11 cellular contexts compared by ENCODE assay signal in genomic region chr16:87581867-87582220, GRCh38. TPM values are rescaled to one million over a fixed set of nuclear protein-coding genes. Genes with fewer than 3 reads are reported as not detected.
DNase-seq lines count a peak whose midpoint lies in the region; ATAC-seq, FAIRE-seq and TF ChIP-seq lines count a peak whose summit lies in the region.
"Had no signal": no experiment of that assay in that cellular context is flagged by ENCODE, and none has a peak within 500 bp of the region (broad histone marks: within the 10 kb centered on the region; RNA-seq: fewer than 3 reads in every experiment).

No MANE protein-coding gene starts in this region.

- H3K79me2 ChIP-seq in SK-N-SH (ENCODE audit: insufficient read depth) = no peaks in the 10 kb centered on the region

- no peaks in the 10 kb centered on the region for H4K20me1 ChIP-seq in SK-N-SH (ENCODE audit: insufficient read depth)

- 5% methylated on average over 5 of the region's 5 CpGs for WGBS in SK-N-SH (ENCODE audit: low lambda C conversion rate)
- 39 to 52% methylated on average over 5 of the region's 5 CpGs for WGBS in pancreas, 2 donors

- peaks cover 0 to 1% of the 10 kb centered on the region in 2 donors for H3K36me3 Mint-ChIP-seq in stimulated activated naive B cell treated with anti-CD40 and anti-IgM and Interleukin-4, amounts not matched to agents 10 μg/mL and 1 μg/mL and 100 μg/mL, for 72 hours

- ATAC-seq in pancreas (peak; percentile 72 to 89 (median 84)), GM18909 (IDR thresholded peaks at IDR 0.05; ENCODE audit: poor library complexity, unreplicated experiment) (no peak)
- no peak for ATAC-seq in stimulated activated naive B cell treated with anti-CD40 and anti-IgM and Interleukin-4, amounts not matched to agents 10 μg/mL and 1 μg/mL and 100 μg/mL, for 72 hours (replicated peaks)

- peaks cover 24% of the 10 kb centered on the region for H3F3A ChIP-seq in SK-N-SH (replicated peaks; ENCODE audit: insufficient read depth)

- no peak for FAIRE-seq in pancreas (lab: Jason Lieb, UNC)
- no peak for FAIRE-seq in D721Med (lab: Jason Lieb, UNC)

- no peak for TF ChIP-seq RAD21 in SK-N-SH (IDR thresholded peaks at IDR 0.05; ENCODE audit: low read length)

- POLR2A ChIA-PET in SK-N-SH (lab: Yijun Ruan, JAX) = interaction anchor here (0.6 kb wide), 2 partner anchors 10 to 195 kb away, joined by 3 to 6 read pairs; no protein-coding TSS in a partner anchor

- no peaks in the 10 kb centered on the region for H3K9me2 ChIP-seq in SK-N-SH

- TF ChIP-seq EP300 in SK-N-SH (IDR thresholded peaks at IDR 0.05; ENCODE audit: borderline replicate concordance in 1 of 2, low read depth in 1 of 2, low read length in 1 of 2) = peak in 1 of 2 experiments; percentile 75; a peak in 1 of 4 replicates

- H2AFZ ChIP-seq in SK-N-SH (ENCODE audit: low read depth) = peak overlapping the region; percentile 66; the same call in 1 of the 2 replicates

- H3K4me3 ChIP-seq in SK-N-SH (ENCODE audit: low read depth in 2 of 2, low read length in 1 of 2) (peak overlapping the region in 1 of 2 experiments; percentile 50; a peak in 1 of 4 replicates), foreskin fibroblast (ENCODE audit: low read depth in 1 of 2, low read length in 2 of 2) (peak overlapping the region; percentile 19 to 37), pancreas (no peak overlapping the region)

- H3K4me1 ChIP-seq in SK-N-SH (ENCODE audit: control insufficient read depth in 1 of 2, insufficient read depth in 2 of 2, low read depth in 1 of 2, low read length in 1 of 2) (peaks cover 14 to 19% of the 10 kb centered on the region in 2 experiments; a peak in 3 of 4 replicates), pancreas (no peaks in the 10 kb centered on the region)

- TF ChIP-seq CTCF in SK-N-SH (IDR thresholded peaks at IDR 0.05) (no peak), foreskin fibroblast (IDR thresholded peaks at IDR 0.05; ENCODE audit: low read depth, low read length) (no peak), pancreas (IDR thresholded peaks at IDR 0.05) (no peak), D721Med (IDR thresholded peaks at IDR 0.05; ENCODE audit: insufficient read depth, missing control alignments) (no peak)

- H3K36me3 ChIP-seq in SK-N-SH (replicated peaks in 1 of 2; ENCODE audit: control insufficient read depth in 1 of 2, insufficient read depth in 2 of 2, low read length in 1 of 2) (no peaks in the 10 kb centered on the region), pancreas (no peaks in the 10 kb centered on the region)

- peaks cover 59 to 65% of the 10 kb centered on the region in 2 donors for H3K27me3 Mint-ChIP-seq in stimulated activated naive B cell treated with anti-CD40 and anti-IgM and Interleukin-4, amounts not matched to agents 10 μg/mL and 1 μg/mL and 100 μg/mL, for 72 hours

- no peaks in the 10 kb centered on the region for H3K27me3 ChIP-seq in SK-N-SH (ENCODE audit: insufficient read depth)
- H3K27me3 ChIP-seq in pancreas = no peaks in the 10 kb centered on the region

- no peaks in the 10 kb centered on the region for H3K4me1 Mint-ChIP-seq in stimulated activated naive B cell treated with anti-CD40 and anti-IgM and Interleukin-4, amounts not matched to agents 10 μg/mL and 1 μg/mL and 100 μg/mL, for 72 hours

- H3K4me3 Mint-ChIP-seq in stimulated activated naive B cell treated with anti-CD40 and anti-IgM and Interleukin-4, amounts not matched to agents 10 μg/mL and 1 μg/mL and 100 μg/mL, for 72 hours = no peak overlapping the region
- H3K4me3 Mint-ChIP-seq: stimulated activated naive CD8-positive, alpha-beta T cell treated with anti-CD3 and anti-CD28 coated beads, Interleukin-15, Interleukin-2, amounts not matched to agents 100 ng/mL and 50 ng/mL, for 24 hours had no signal

- no peaks in the 10 kb centered on the region for H3K9me3 Mint-ChIP-seq in stimulated activated naive B cell treated with anti-CD40 and anti-IgM and Interleukin-4, amounts not matched to agents 10 μg/mL and 1 μg/mL and 100 μg/mL, for 72 hours
- H3K9me3 Mint-ChIP-seq: stimulated activated naive CD8-positive, alpha-beta T cell treated with anti-CD3 and anti-CD28 coated beads, Interleukin-15, Interleukin-2, amounts not matched to agents 100 ng/mL and 50 ng/mL, for 24 hours had no signal

- no peak overlapping the region for H3K27ac Mint-ChIP-seq in stimulated activated naive B cell treated with anti-CD40 and anti-IgM and Interleukin-4, amounts not matched to agents 10 μg/mL and 1 μg/mL and 100 μg/mL, for 72 hours
- H3K27ac Mint-ChIP-seq: stimulated activated naive CD8-positive, alpha-beta T cell treated with anti-CD3 and anti-CD28 coated beads, Interleukin-15, Interleukin-2, amounts not matched to agents 100 ng/mL and 50 ng/mL, for 24 hours had no signal

- H3K9ac ChIP-seq in SK-N-SH = peak overlapping the region; percentile 77; the same call in 1 of the 2 replicates

- H3K27ac ChIP-seq in SK-N-SH (ENCODE audit: low read depth in 2 of 2, low read length in 1 of 2) = peak overlapping the region; percentile 48 to 99; a peak in 3 of 4 replicates
- peak overlapping the region; percentile 44 to 74 (median 60) for H3K27ac ChIP-seq in pancreas

- peak; percentile 95 for DNase-seq in Daoy (ENCODE audit: low read depth)
- peak; percentile 58 for DNase-seq in SK-N-SH
- peak; percentile 97 to 98 for DNase-seq in foreskin fibroblast
- DNase-seq in pancreas = peak in 4 of 6 donors; percentile 32 to 46 (median 40)
- no peak for DNase-seq in NCI-H2081 (lab: John Stamatoyannopoulos, UW)
- DNase-seq in stimulated activated naive B cell treated with anti-CD40 and anti-IgM and Interleukin-4, amounts not matched to agents 10 μg/mL and 1 μg/mL and 100 μg/mL, for 72 hours = no peak
- no peak for DNase-seq in D721Med (ENCODE audit: insufficient read length, low spot score)
- DNase-seq: cortex of kidney, NCI-H1694 treated with DMSO at 0.1 percent for 48 hours had no signal

- peak overlapping the region; percentile 81 for H3K4me2 ChIP-seq in SK-N-SH

- CTCF ChIA-PET in SK-N-SH (lab: Yijun Ruan, JAX) = interaction anchor here (0.5 to 11.7 kb wide), 9 partner anchors 10 to 290 kb away, joined by 3 to 229 read pairs (median 5); no protein-coding TSS in a partner anchor

- H3K9me3 ChIP-seq in SK-N-SH (no peaks in the 10 kb centered on the region), pancreas (no peaks in the 10 kb centered on the region)

- intact Hi-C loops in pancreas (cut with DNase I) = loop anchor here in 1 of 3 donors (10.0 kb wide), 1 partner anchor 183 kb away; the partner anchor contains the start of gene KLHDC4

TF ChIP-seq in SK-N-SH, 30 proteins besides CTCF, POLR2A, EP300 and RAD21 (continues in another document):
- TF ChIP-seq RFX5 (IDR thresholded peaks at IDR 0.05; ENCODE audit: low read length) = no peak
- TF ChIP-seq SMC3 (IDR thresholded peaks at IDR 0.05; ENCODE audit: low read depth, low read length) = no peak
- peak; percentile 66 for TF ChIP-seq MAX (IDR thresholded peaks at IDR 0.05; ENCODE audit: low read depth)
- no peak for TF ChIP-seq NRF1 (IDR thresholded peaks at IDR 0.05; ENCODE audit: low read depth, low read length)
- no peak for TF ChIP-seq EZH2phosphoT487 (IDR thresholded peaks at IDR 0.05; ENCODE audit: borderline replicate concordance, low read depth)
- peak; percentile 97 for TF ChIP-seq FOSL2 (IDR thresholded peaks at IDR 0.05; ENCODE audit: borderline replicate concordance, low read depth)
- TF ChIP-seq REST (IDR thresholded peaks at IDR 0.05; ENCODE audit: low read depth, low read length) = peak; percentile 68
- peak; percentile 90 for TF ChIP-seq JUND (IDR thresholded peaks at IDR 0.05)
- no peak for TF ChIP-seq TEAD4 (IDR thresholded peaks at IDR 0.05; ENCODE audit: borderline replicate concordance, insufficient read depth)
- peak; percentile 38 for TF ChIP-seq PBX3 (IDR thresholded peaks at IDR 0.05)
- TF ChIP-seq FOXJ3 (CRISPR knock-in tag; IDR thresholded peaks at IDR 0.05) = no peak

RNA-seq across cellular contexts. Expression of gene JPH3, which starts 20.5 kb away (rescaled TPM):
- 6.2 and 7.4 TPM in 2 replicates for total RNA-seq in Daoy (2014; rRNA removed; shearing (Covaris generic))
- polyA plus RNA-seq in SK-N-SH (2012; rRNA removed) (0.25 and 0.26 TPM in 2 replicates), pancreas (1 to 10 TPM in 1 of 2 donors, under 1 TPM in 1; 0.53 to 1.9 TPM)
- polyA plus RNA-seq in SK-N-SH (2012; cell fraction: cytosol; rRNA removed) = 0.19 and 0.66 TPM in 2 replicates
- polyA plus RNA-seq in SK-N-SH (2012; cell fraction: nucleus; rRNA removed) = 0.15 and 0.20 TPM in 2 replicates
- total RNA-seq in pancreas = under 1 TPM; 0.09 to 0.79 (median 0.21) TPM

Comparison
In these comparisons a context has a peak if more than half of its experiments do, and no peak if none do; other contexts are left out.
1. DNase-seq: peak in Daoy (single experiment), SK-N-SH (single experiment), foreskin fibroblast (2 of 2) and pancreas (4 of 6); none in NCI-H2081 (0 of 2), stimulated activated naive B cell treated with anti-CD40 and anti-IgM and Interleukin-4, amounts not matched to agents 10 μg/mL and 1 μg/mL and 100 μg/mL, for 72 hours (single experiment) and D721Med (single experiment).
2. H3K4me3 ChIP-seq: peak in foreskin fibroblast (2 of 2); none in pancreas (0 of 4).
3. ATAC-seq: peak in pancreas (4 of 4); none in stimulated activated naive B cell treated with anti-CD40 and anti-IgM and Interleukin-4, amounts not matched to agents 10 μg/mL and 1 μg/mL and 100 μg/mL, for 72 hours (0 of 2) and GM18909 (single experiment).